ENCODE assay signal across 20 cellular contexts in the genomic region with DNA sequence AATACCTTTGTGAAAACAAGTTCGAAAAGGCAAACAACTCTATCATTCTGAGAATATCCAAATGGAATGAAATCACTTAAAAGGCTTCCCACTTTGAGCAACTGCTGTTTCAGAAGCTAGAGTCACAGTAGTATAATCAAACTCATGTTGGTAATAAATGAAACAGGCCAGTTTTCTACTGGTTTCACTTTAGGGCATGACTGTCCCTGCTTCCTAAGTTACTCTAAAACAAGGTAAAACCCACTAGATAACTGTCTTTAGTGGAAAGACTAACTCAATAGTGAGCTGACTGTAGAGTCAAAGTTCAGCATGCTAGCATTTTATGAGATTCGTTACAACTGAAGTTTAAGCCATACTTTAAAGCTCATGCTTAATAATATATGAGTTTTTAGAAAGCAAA. TPM values are rescaled to one million over a fixed set of nuclear protein-coding genes. Genes with fewer than 3 reads are reported as not detected.
"Had no signal": no experiment of that assay in that cellular context is flagged by ENCODE, and none has a peak within 500 bp of the region (broad histone marks: within the 10 kb centered on the region; RNA-seq: fewer than 3 reads in every experiment).

No MANE protein-coding gene starts in this region.

- H3K4me3 ChIP-seq: coronary artery, pancreas, sigmoid colon, SJSA1, spleen, thyroid gland had no signal

- H3K27me3 ChIP-seq: pancreas, sigmoid colon, SJSA1, spleen, thyroid gland had no signal

- DNase-seq: activated CD4-positive, CD25-positive, alpha-beta regulatory T cell treated with anti-CD3 and anti-CD28 coated beads, Interleukin-2, amount 50 U/mL, for 72 hours; activated CD8-positive, alpha-beta memory T cell treated with anti-CD3 and anti-CD28 coated beads for 24 hours; activated naive CD4-positive, alpha-beta T cell; central memory CD4-positive, alpha-beta T cell; mammary epithelial cell; naive thymus-derived CD4-positive, alpha-beta T cell; pancreas; sigmoid colon; spleen; stimulated activated CD4-positive, alpha-beta T cell treated with anti-CD3 and anti-CD28 coated beads, Interleukin-1b, Interleukin-23, amount 100 ng/mL, for 48 hours; SW 1271; T-helper 9 cell; thyroid gland had no signal

- H3K4me1 ChIP-seq: SJSA1 had no signal

- FAIRE-seq: islet of Langerhans, pancreas, urothelium cell line had no signal

- H3K9me3 Mint-ChIP-seq: brain had no signal

- H3K27me3 Mint-ChIP-seq: brain; naive thymus-derived CD4-positive, alpha-beta T cell had no signal

- H3K9me3 ChIP-seq: pancreas, sigmoid colon, SJSA1, spleen, thyroid gland had no signal

- H3K27ac ChIP-seq: coronary artery, pancreas, sigmoid colon, SJSA1, spleen, thyroid gland had no signal

- H3K4me1 Mint-ChIP-seq: brain had no signal

- H3K4me3 Mint-ChIP-seq: naive thymus-derived CD4-positive, alpha-beta T cell had no signal

- ATAC-seq: esophagus mucosa; naive thymus-derived CD4-positive, alpha-beta T cell; pancreas had no signal

RNA-seq across cellular contexts. Expression of gene RNF183, which starts 33.8 kb away (rescaled TPM):
- total RNA-seq: mammary epithelial cell; mononuclear cell; naive thymus-derived CD4-positive, alpha-beta T cell; sigmoid colon; SJSA1; thyroid gland had no signal
- polyA plus RNA-seq: naive thymus-derived CD4-positive, alpha-beta T cell had no signal
